11 cellular contexts compared by ENCODE assay signal in the genomic region with DNA sequence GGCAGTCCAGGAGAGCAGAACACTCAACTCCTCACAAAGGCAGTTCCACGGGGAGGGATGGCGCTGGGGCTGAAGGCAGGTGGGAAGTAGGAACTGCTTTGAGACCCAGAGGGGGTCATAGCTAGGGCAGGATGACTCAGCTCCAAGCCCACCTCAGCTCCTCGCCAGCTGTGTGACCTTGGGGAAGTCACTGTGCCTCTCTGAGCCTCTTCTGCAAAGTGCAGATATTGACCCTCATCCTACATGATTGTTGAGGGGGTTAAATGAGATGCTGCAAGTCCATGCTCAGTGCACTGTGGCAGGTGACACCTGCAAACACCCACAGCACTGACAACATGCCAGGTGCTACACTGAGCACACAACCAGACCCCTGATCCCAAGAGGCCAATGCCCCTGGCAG.
A peak's percentile ranks its signal among the peaks of the same experiment; 100 is the strongest.
DNase-seq lines count a peak whose midpoint lies in the region; ATAC-seq, FAIRE-seq and TF ChIP-seq lines count a peak whose summit lies in the region.
"Had no signal": no experiment of that assay in that cellular context is flagged by ENCODE, and none has a peak within 500 bp of the region (broad histone marks: within the 10 kb centered on the region; RNA-seq: fewer than 3 reads in every experiment).

No MANE protein-coding gene starts in this region.

- H4K20me1 ChIP-seq in BLaER1, result no peaks in the 10 kb centered on the region
- H4K20me1 ChIP-seq in astrocyte (ENCODE audit: insufficient read depth, low read length), result peaks cover 6% of the 10 kb centered on the region

- H2AFZ ChIP-seq in astrocyte (ENCODE audit: low read depth, low read length), result no peak overlapping the region
- H2AFZ ChIP-seq in mesenchymal stem cell (ENCODE audit: low read depth, low read length), result no peak overlapping the region

- peaks cover 8% of the 10 kb centered on the region for H3K79me1 ChIP-seq in mesenchymal stem cell (replicated peaks; ENCODE audit: low read length, poor library complexity, severe bottlenecking)

- no peak overlapping the region for H4K91ac ChIP-seq in mesenchymal stem cell (ENCODE audit: low read length)

- H2BK12ac ChIP-seq in mesenchymal stem cell (ENCODE audit: low read length in 2 of 2), result no peak overlapping the region

- TF ChIP-seq RAD21 in A549 (conservative IDR thresholded peaks at IDR 0.05 in 1 of 2, IDR thresholded peaks at IDR 0.05 in 1 of 2), result no peak

- no peak overlapping the region for H2BK120ac ChIP-seq in mesenchymal stem cell (ENCODE audit: low read depth, low read length)

- no peak overlapping the region for H3K4me3 ChIP-seq in A549
- H3K4me3 ChIP-seq in BLaER1, result no peak overlapping the region
- no peak overlapping the region for H3K4me3 ChIP-seq in astrocyte (ENCODE audit: insufficient read depth, low read depth, low read length)
- H3K4me3 ChIP-seq in mesenchymal stem cell (ENCODE audit: insufficient read depth in 1 of 2, low read depth in 1 of 2, low read length in 2 of 2), result no peak overlapping the region
- H3K4me3 ChIP-seq in upper lobe of right lung, result no peak overlapping the region

- H3K36me3 ChIP-seq in BLaER1, result no peaks in the 10 kb centered on the region
- no peaks in the 10 kb centered on the region for H3K36me3 ChIP-seq in astrocyte (ENCODE audit: insufficient read depth, low read length)
- peaks cover 0 to 50% of the 10 kb centered on the region in 2 experiments for H3K36me3 ChIP-seq in mesenchymal stem cell (ENCODE audit: control insufficient read depth in 1 of 2, insufficient read depth in 2 of 2, low read depth in 1 of 2, low read length in 2 of 2)
- H3K36me3 ChIP-seq in upper lobe of right lung, result no peaks in the 10 kb centered on the region

- no peak overlapping the region for H3K18ac ChIP-seq in mesenchymal stem cell (ENCODE audit: low read depth in 1 of 2, low read length in 2 of 2)

- no peak overlapping the region for H4K8ac ChIP-seq in mesenchymal stem cell (ENCODE audit: low read length)

- no peak overlapping the region for H2BK5ac ChIP-seq in mesenchymal stem cell (ENCODE audit: low read depth, low read length, poor library complexity, severe bottlenecking)

- no peak for TF ChIP-seq CTCF in A549 (IDR thresholded peaks at IDR 0.05)
- no peak for TF ChIP-seq CTCF in astrocyte (IDR thresholded peaks at IDR 0.05; ENCODE audit: insufficient read depth, low read depth, low read length)
- no peak for TF ChIP-seq CTCF in upper lobe of right lung (IDR thresholded peaks at IDR 0.05)

- no peaks in the 10 kb centered on the region for H3K4me1 ChIP-seq in A549
- peaks cover 12% of the 10 kb centered on the region for H3K4me1 ChIP-seq in BLaER1
- peaks cover 28% of the 10 kb centered on the region for H3K4me1 ChIP-seq in astrocyte (ENCODE audit: insufficient read depth, low read length)
- peaks cover 47% of the 10 kb centered on the region for H3K4me1 ChIP-seq in mesenchymal stem cell (ENCODE audit: control insufficient read depth, insufficient read depth, low read depth, low read length)
- H3K4me1 ChIP-seq in upper lobe of right lung, result no peaks in the 10 kb centered on the region

- H3K9ac ChIP-seq in BLaER1 (no peak overlapping the region), astrocyte (ENCODE audit: low read length) (no peak overlapping the region), mesenchymal stem cell (ENCODE audit: low read length) (no peak overlapping the region)

- no peaks in the 10 kb centered on the region for H3K27me3 ChIP-seq in BLaER1
- H3K27me3 ChIP-seq in astrocyte (ENCODE audit: insufficient read depth, low read length), result no peaks in the 10 kb centered on the region
- peaks cover 0 to 39% of the 10 kb centered on the region in 2 experiments for H3K27me3 ChIP-seq in mesenchymal stem cell (ENCODE audit: control insufficient read depth in 1 of 2, insufficient read depth in 1 of 2, low read length in 2 of 2)
- no peaks in the 10 kb centered on the region for H3K27me3 ChIP-seq in upper lobe of right lung

- H3K27ac ChIP-seq in A549 (no peak overlapping the region), BLaER1 (no peak overlapping the region), astrocyte (ENCODE audit: low read depth, low read length) (no peak overlapping the region), mesenchymal stem cell (ENCODE audit: low read length, poor library complexity, severe bottlenecking) (no peak overlapping the region), upper lobe of right lung (no peak overlapping the region)

- FAIRE-seq in A549 (lab: Jason Lieb, UNC), result no peak
- FAIRE-seq in astrocyte (lab: Jason Lieb, UNC), result no peak
- FAIRE-seq: A204.1 had no signal

- no peaks in the 10 kb centered on the region for H3K36me3 Mint-ChIP-seq in astrocyte (ENCODE audit: low read depth, unreplicated experiment)
- no peaks in the 10 kb centered on the region for H3K36me3 Mint-ChIP-seq in activated CD8-positive, alpha-beta T cell treated with anti-CD3 and anti-CD28 coated beads, Interleukin-2, amount 10 ng/mL, durations not matched to agents 7 days and 5 days (ENCODE audit: low read depth)
- H3K36me3 Mint-ChIP-seq: CD4-positive, CD25-positive, alpha-beta regulatory T cell had no signal

- H3K4ac ChIP-seq in mesenchymal stem cell (ENCODE audit: low read depth in 1 of 2, low read length in 2 of 2), result no peak overlapping the region

- no peak for TF ChIP-seq POLR2A in A549 (IDR thresholded peaks at IDR 0.05; ENCODE audit: low read length)

- no peak overlapping the region for H2BK15ac ChIP-seq in mesenchymal stem cell (ENCODE audit: low read depth, poor library complexity, severe bottlenecking)

- no peaks in the 10 kb centered on the region for H3K79me2 ChIP-seq in astrocyte (ENCODE audit: insufficient read depth, low read length)

- intact Hi-C loops in upper lobe of right lung (cut with DNase I), result no loop called here

- ATAC-seq in A549 (no peak), upper lobe of right lung (no peak)
- no peak for ATAC-seq in activated CD8-positive, alpha-beta T cell treated with anti-CD3 and anti-CD28 coated beads, Interleukin-2, amount 10 ng/mL, durations not matched to agents 7 days and 5 days

- CTCF ChIA-PET in A549 (lab: Yijun Ruan, JAX), result interaction anchor here (0.6 to 1.7 kb wide), 2 partner anchors 10 to 176 kb away, joined by 4 read pairs; no protein-coding TSS in a partner anchor
- CTCF ChIA-PET in activated CD8-positive, alpha-beta T cell treated with anti-CD3 and anti-CD28 coated beads, Interleukin-2, amount 10 ng/mL, durations not matched to agents 7 days and 5 days (lab: Charles Lee), result no interaction called here

- WGBS in A549 (ENCODE audit: missing lambda C conversion rate), result 61% methylated on average over 3 of the region's 3 CpGs
- 67% methylated on average over 3 of the region's 3 CpGs for WGBS in mesenchymal stem cell

- H3K27ac Mint-ChIP-seq in astrocyte (ENCODE audit: unreplicated experiment), result no peak overlapping the region
- no peak overlapping the region for H3K27ac Mint-ChIP-seq in activated CD8-positive, alpha-beta T cell treated with anti-CD3 and anti-CD28 coated beads, Interleukin-2, amount 10 ng/mL, durations not matched to agents 7 days and 5 days
- H3K27ac Mint-ChIP-seq: CD4-positive, CD25-positive, alpha-beta regulatory T cell had no signal

- TF ChIP-seq EP300 in A549 (IDR thresholded peaks at IDR 0.05), result no peak

- no peak overlapping the region for H3K23ac ChIP-seq in mesenchymal stem cell (ENCODE audit: low read length in 2 of 2)

- H2AK5ac ChIP-seq in mesenchymal stem cell (ENCODE audit: low read length, severe bottlenecking), result peak overlapping the region; percentile 21

- H3K4me2 ChIP-seq in A549 (no peak overlapping the region), BLaER1 (peak overlapping the region; percentile 4; the same call in 1 of the 2 replicates), astrocyte (ENCODE audit: low read length) (peak overlapping the region; percentile 34), mesenchymal stem cell (ENCODE audit: low read length, poor library complexity, severe bottlenecking) (no peak overlapping the region)

- no peaks in the 10 kb centered on the region for H3K9me3 Mint-ChIP-seq in astrocyte (ENCODE audit: unreplicated experiment)
- H3K9me3 Mint-ChIP-seq in activated CD8-positive, alpha-beta T cell treated with anti-CD3 and anti-CD28 coated beads, Interleukin-2, amount 10 ng/mL, durations not matched to agents 7 days and 5 days (ENCODE audit: insufficient read depth), result no peaks in the 10 kb centered on the region
- H3K9me3 Mint-ChIP-seq: CD4-positive, CD25-positive, alpha-beta regulatory T cell had no signal

- H3K4me1 Mint-ChIP-seq in astrocyte (ENCODE audit: low read depth, unreplicated experiment), result peaks cover 3% of the 10 kb centered on the region
- H3K4me1 Mint-ChIP-seq in activated CD8-positive, alpha-beta T cell treated with anti-CD3 and anti-CD28 coated beads, Interleukin-2, amount 10 ng/mL, durations not matched to agents 7 days and 5 days (ENCODE audit: low read depth), result peaks cover 4% of the 10 kb centered on the region

- H3K9me3 ChIP-seq in A549, result no peaks in the 10 kb centered on the region
- H3K9me3 ChIP-seq in BLaER1, result no peaks in the 10 kb centered on the region
- H3K9me3 ChIP-seq in astrocyte (ENCODE audit: insufficient read depth, low read depth, low read length), result no peaks in the 10 kb centered on the region
- H3K9me3 ChIP-seq in mesenchymal stem cell (ENCODE audit: control insufficient read depth, low read length), result no peaks in the 10 kb centered on the region
- no peaks in the 10 kb centered on the region for H3K9me3 ChIP-seq in upper lobe of right lung

- no peak overlapping the region for H3K14ac ChIP-seq in mesenchymal stem cell (ENCODE audit: low read length in 2 of 2)

- H3K4me3 Mint-ChIP-seq in astrocyte (ENCODE audit: unreplicated experiment), result no peak overlapping the region
- no peak overlapping the region for H3K4me3 Mint-ChIP-seq in activated CD8-positive, alpha-beta T cell treated with anti-CD3 and anti-CD28 coated beads, Interleukin-2, amount 10 ng/mL, durations not matched to agents 7 days and 5 days
- H3K4me3 Mint-ChIP-seq: CD4-positive, CD25-positive, alpha-beta regulatory T cell had no signal

- DNase-seq in A549 (ENCODE audit: low read depth in 1 of 2, low spot score in 1 of 2), result no peak
- no peak for DNase-seq in astrocyte (ENCODE audit: low read depth)
- no peak for DNase-seq in mesenchymal stem cell
- no peak for DNase-seq in activated CD4-positive, CD25-positive, alpha-beta regulatory T cell treated with anti-CD3 and anti-CD28 coated beads, Interleukin-2, amount 50 U/mL, for 72 hours
- no peak for DNase-seq in upper lobe of right lung
- no peak for DNase-seq in activated CD8-positive, alpha-beta T cell treated with anti-CD3 and anti-CD28 coated beads, Interleukin-2, amount 10 ng/mL, durations not matched to agents 7 days and 5 days
- DNase-seq: CD4-positive, CD25-positive, alpha-beta regulatory T cell; DMS53; H7 had no signal

- H3K27me3 Mint-ChIP-seq in astrocyte (ENCODE audit: low read depth, unreplicated experiment), result peaks cover 14% of the 10 kb centered on the region
- H3K27me3 Mint-ChIP-seq in activated CD8-positive, alpha-beta T cell treated with anti-CD3 and anti-CD28 coated beads, Interleukin-2, amount 10 ng/mL, durations not matched to agents 7 days and 5 days (ENCODE audit: low read depth), result peaks cover 2% of the 10 kb centered on the region
- H3K27me3 Mint-ChIP-seq: CD4-positive, CD25-positive, alpha-beta regulatory T cell had no signal

- POLR2A ChIA-PET in A549 (lab: Yijun Ruan, JAX), result no interaction called here
- POLR2A ChIA-PET in activated CD8-positive, alpha-beta T cell treated with anti-CD3 and anti-CD28 coated beads, Interleukin-2, amount 10 ng/mL, durations not matched to agents 7 days and 5 days (lab: Charles Lee), result interaction anchor here (1.2 kb wide), 1 partner anchor 12 kb away, joined by 3 read pairs; no protein-coding TSS in a partner anchor

Comparison
In these comparisons a context has a peak if more than half of its experiments do, and no peak if none do; other contexts are left out.
1. H3K4me2 ChIP-seq: peak in BLaER1 (single experiment) and astrocyte (single experiment); none in A549 (single experiment) and mesenchymal stem cell (single experiment).